In the genomic region with DNA sequence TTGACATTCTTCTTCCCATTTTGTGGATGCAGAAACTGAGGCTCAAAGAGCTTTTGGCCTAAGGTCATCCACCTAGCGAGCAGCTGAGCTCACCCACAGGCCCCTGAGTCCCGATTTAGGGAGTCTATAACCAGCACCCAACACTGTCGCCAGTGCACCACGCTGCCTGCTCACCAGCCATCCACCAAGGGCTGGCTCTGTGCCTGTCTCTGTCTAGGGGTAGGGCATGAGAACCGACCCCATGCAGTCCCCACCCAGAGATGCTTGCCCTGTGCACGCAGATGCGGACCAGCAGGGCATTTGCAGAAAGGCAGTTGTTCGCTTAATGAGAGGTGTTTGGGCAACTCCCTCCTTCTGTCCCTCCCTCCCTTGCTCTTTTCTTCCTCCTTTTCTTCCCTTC, we compare ENCODE assay signal across 11 cellular contexts.
DNase-seq lines count a peak whose midpoint lies in the region; ATAC-seq and TF ChIP-seq lines count a peak whose summit lies in the region.
"Had no signal": no experiment of that assay in that cellular context is flagged by ENCODE, and none has a peak within 500 bp of the region (broad histone marks: within the 10 kb centered on the region; RNA-seq: fewer than 3 reads in every experiment).

No MANE protein-coding gene starts in this region.

- peaks cover 71% of the 10 kb centered on the region for H3K4me1 ChIP-seq in CD8-positive, alpha-beta T cell (ENCODE audit: insufficient read depth, low read length)

- no peaks in the 10 kb centered on the region for H3K9me3 ChIP-seq in CD8-positive, alpha-beta T cell (ENCODE audit: low read length)
- H3K9me3 ChIP-seq: heart left ventricle had no signal

- H3K27ac ChIP-seq in CD8-positive, alpha-beta T cell (ENCODE audit: low read depth, low read length), result no peak overlapping the region

- H3K4me3 Mint-ChIP-seq in CD8-positive, alpha-beta T cell, result no peak overlapping the region
- H3K4me3 Mint-ChIP-seq in IgD-negative memory B cell, result peak overlapping the region in 3 of 4 donors; percentile 71 to 94 (median 87)
- H3K4me3 Mint-ChIP-seq in progenitor cell of endocrine pancreas (ENCODE audit: low read depth), result no peak overlapping the region

- H3K9me3 Mint-ChIP-seq in CD8-positive, alpha-beta T cell, result no peaks in the 10 kb centered on the region
- no peaks in the 10 kb centered on the region for H3K9me3 Mint-ChIP-seq in IgD-negative memory B cell
- H3K9me3 Mint-ChIP-seq in activated naive CD4-positive, alpha-beta T cell treated with anti-CD3 and anti-CD28 coated beads, Interleukin-2, amount 50 U/mL, for 72 hours, result no peaks in the 10 kb centered on the region
- H3K9me3 Mint-ChIP-seq in progenitor cell of endocrine pancreas (ENCODE audit: low read depth), result no peaks in the 10 kb centered on the region

- H3K4me1 Mint-ChIP-seq in CD8-positive, alpha-beta T cell (ENCODE audit: low read depth), result peaks cover 77% of the 10 kb centered on the region
- H3K4me1 Mint-ChIP-seq in IgD-negative memory B cell (peaks cover 57 to 84% (median 71%) of the 10 kb centered on the region in 3 donors), progenitor cell of endocrine pancreas (ENCODE audit: low read depth) (peaks cover 29% of the 10 kb centered on the region)

- no peaks in the 10 kb centered on the region for H3K27me3 Mint-ChIP-seq in CD8-positive, alpha-beta T cell (ENCODE audit: low read depth)
- H3K27me3 Mint-ChIP-seq in IgD-negative memory B cell (no peaks in the 10 kb centered on the region), progenitor cell of endocrine pancreas (no peaks in the 10 kb centered on the region)

- H3K36me3 ChIP-seq in CD8-positive, alpha-beta T cell (ENCODE audit: insufficient read depth, low read length), result no peaks in the 10 kb centered on the region
- H3K36me3 ChIP-seq: heart left ventricle had no signal

- CTCF ChIA-PET in CD8-positive, alpha-beta T cell (lab: Charles Lee), result interaction anchor here (0.6 to 5.8 kb wide), 4 partner anchors 10 to 330 kb away, joined by 3 to 81 read pairs (median 8); a partner anchor contains a TSS

- intact Hi-C loops in CD8-positive, alpha-beta T cell (cut with DNase I, micrococcal nuclease), result loop anchor here in 1 of 2 experiments (10.0 kb wide), 2 partner anchors 220 to 550 kb away; a partner anchor contains a TSS

- POLR2A ChIA-PET in CD8-positive, alpha-beta T cell (lab: Charles Lee), result interaction anchor here (1.4 to 2.0 kb wide), 2 partner anchors 11 to 15 kb away, joined by 3 to 8 read pairs; no protein-coding TSS in a partner anchor

- no peak for DNase-seq in CD8-positive, alpha-beta T cell
- no peak for DNase-seq in activated naive CD4-positive, alpha-beta T cell treated with anti-CD3 and anti-CD28 coated beads, Interleukin-2, amount 50 U/mL, for 72 hours (ENCODE audit: low spot score in 2 of 2)
- DNase-seq in progenitor cell of endocrine pancreas (ENCODE audit: low spot score, unreplicated experiment), result no peak
- no peak for DNase-seq in D341Med (ENCODE audit: low spot score)
- DNase-seq in DMS114 treated with DMSO at 0.1 percent for 48 hours (lab: John Stamatoyannopoulos, UW; ENCODE audit: unreplicated experiment), result no peak
- DNase-seq: activated CD4-positive, alpha-beta T cell treated with anti-CD3 and anti-CD28 coated beads, Interleukin-2, amount 50 U/mL, for 48 hours; erythroblast; NCI-H2171 had no signal

- no peak for TF ChIP-seq CTCF in CD8-positive, alpha-beta T cell (IDR thresholded peaks at IDR 0.05)
- TF ChIP-seq CTCF in progenitor cell of endocrine pancreas (IDR thresholded peaks at IDR 0.05; ENCODE audit: unreplicated experiment), result no peak

- H3K4me3 ChIP-seq in CD8-positive, alpha-beta T cell (ENCODE audit: low read depth, low read length), result no peak overlapping the region
- H3K4me3 ChIP-seq: heart left ventricle had no signal

- no peaks in the 10 kb centered on the region for H3K27me3 ChIP-seq in CD8-positive, alpha-beta T cell (ENCODE audit: insufficient read depth, low read length)
- H3K27me3 ChIP-seq: heart left ventricle had no signal

- peak overlapping the region; percentile 97 for H3K27ac Mint-ChIP-seq in CD8-positive, alpha-beta T cell
- H3K27ac Mint-ChIP-seq in IgD-negative memory B cell (peak overlapping the region; percentile 93 to 100 (median 99)), progenitor cell of endocrine pancreas (peak overlapping the region; percentile 73)
- H3K27ac Mint-ChIP-seq in activated naive CD4-positive, alpha-beta T cell treated with anti-CD3 and anti-CD28 coated beads, Interleukin-2, amount 50 U/mL, for 72 hours, result peak overlapping the region; percentile 92 to 99

- no peaks in the 10 kb centered on the region for H3K36me3 Mint-ChIP-seq in CD8-positive, alpha-beta T cell
- H3K36me3 Mint-ChIP-seq in IgD-negative memory B cell, result no peaks in the 10 kb centered on the region
- no peaks in the 10 kb centered on the region for H3K36me3 Mint-ChIP-seq in activated naive CD4-positive, alpha-beta T cell treated with anti-CD3 and anti-CD28 coated beads, Interleukin-2, amount 50 U/mL, for 72 hours
- H3K36me3 Mint-ChIP-seq in progenitor cell of endocrine pancreas (ENCODE audit: insufficient read depth), result no peaks in the 10 kb centered on the region

- ATAC-seq in CD8-positive, alpha-beta T cell, result no peak
- ATAC-seq in activated naive CD4-positive, alpha-beta T cell treated with anti-CD3 and anti-CD28 coated beads, Interleukin-2, amount 50 U/mL, for 72 hours, result no peak
- ATAC-seq in GM19452 (IDR thresholded peaks at IDR 0.05; ENCODE audit: unreplicated experiment), result no peak
- ATAC-seq: heart left ventricle had no signal

Comparison
In these comparisons a context has a peak if more than half of its experiments do, and no peak if none do; other contexts are left out.
1. H3K4me3 Mint-ChIP-seq: peak in IgD-negative memory B cell (3 of 4); none in CD8-positive, alpha-beta T cell (single experiment) and progenitor cell of endocrine pancreas (single experiment).
2. Peak in every context shown above with its lines, with median percentiles within 50 percentile points of each other: H3K27ac Mint-ChIP-seq.